20 cellular contexts compared by ENCODE assay signal in genomic region chr9:136150664-136151213, GRCh38. TPM values are rescaled to one million over a fixed set of nuclear protein-coding genes. Genes with fewer than 3 reads are reported as not detected.
"Had no signal": no experiment of that assay in that cellular context is flagged by ENCODE, and none has a peak within 500 bp of the region (broad histone marks: within the 10 kb centered on the region; RNA-seq: fewer than 3 reads in every experiment).

No MANE protein-coding gene starts in this region.

RNA-seq across cellular contexts. Expression of gene LHX3, which starts 54.2 kb away (rescaled TPM):
- total RNA-seq: colonic mucosa, endodermal cell, foreskin keratinocyte, gastroesophageal sphincter, heart left ventricle, hepatocyte, kidney epithelial cell, left cardiac atrium, left lung, lung microvascular endothelial cell, mucosa of gallbladder, osteocyte, sciatic nerve, smooth muscle cell, stomach, subcutaneous adipose tissue, thyroid gland, ureter, vagina had no signal
- polyA plus RNA-seq: foreskin keratinocyte; heart left ventricle; hepatocyte; naive thymus-derived CD4-positive, alpha-beta T cell; smooth muscle cell; stomach had no signal
